Comparison of ENCODE assay signal across 8 cellular contexts in genomic region chr16:73047221-73047535, GRCh38. TPM values are rescaled to one million over a fixed set of nuclear protein-coding genes. Genes with fewer than 3 reads are reported as not detected.
A peak's percentile ranks its signal among the peaks of the same experiment; 100 is the strongest.
DNase-seq lines count a peak whose midpoint lies in the region; TF ChIP-seq lines count a peak whose summit lies in the region.

No MANE protein-coding gene starts in this region.

- H3K27me3 ChIP-seq in BJ (ENCODE audit: control insufficient read depth, insufficient read depth, low read length) (no peaks in the 10 kb centered on the region), dorsolateral prefrontal cortex (peaks cover 0 to 7% (median 0%) of the 10 kb centered on the region in 45 donors)
- H3K27me3 ChIP-seq in CD8-positive, alpha-beta memory T cell (ENCODE audit: insufficient read depth, low read length, poor library complexity, severe bottlenecking): no peaks in the 10 kb centered on the region

- no peaks in the 10 kb centered on the region for H3K9me3 ChIP-seq in CD8-positive, alpha-beta memory T cell (ENCODE audit: low read length)

- TF ChIP-seq CTCF in BJ (IDR thresholded peaks at IDR 0.05; ENCODE audit: insufficient read depth, low read depth, low read length) (no peak), dorsolateral prefrontal cortex (IDR thresholded peaks at IDR 0.05 in 54 of 56, conservative IDR thresholded peaks at IDR 0.05 in 2 of 56; ENCODE audit: low read depth in 1 of 56, partially characterized antibody in 56 of 56) (peak in 1 of 56 donors; percentile 4), nephron progenitor cell (IDR thresholded peaks at IDR 0.05) (no peak)

- no peaks in the 10 kb centered on the region for H3K4me1 ChIP-seq in CD8-positive, alpha-beta memory T cell (ENCODE audit: insufficient read depth, low read length)

- POLR2A ChIA-PET in BJ (lab: Charles Lee): interaction anchor here (0.6 to 1.3 kb wide), 5 partner anchors 75 to 167 kb away, joined by 3 to 21 read pairs (median 3); no protein-coding TSS in a partner anchor
- POLR2A ChIA-PET in CD8-positive, alpha-beta memory T cell (lab: Charles Lee): no interaction called here

- no peaks in the 10 kb centered on the region for H3K36me3 Mint-ChIP-seq in nephron progenitor cell (ENCODE audit: low read depth)
- H3K36me3 Mint-ChIP-seq in CD8-positive, alpha-beta memory T cell: no peaks in the 10 kb centered on the region

- H3K4me1 Mint-ChIP-seq in nephron progenitor cell: peaks cover 53% of the 10 kb centered on the region
- H3K4me1 Mint-ChIP-seq in CD8-positive, alpha-beta memory T cell: peaks cover 0 to 3% (median 0%) of the 10 kb centered on the region in 3 donors

- H3K36me3 ChIP-seq in BJ (ENCODE audit: control insufficient read depth, insufficient read depth, low read length): no peaks in the 10 kb centered on the region
- H3K36me3 ChIP-seq in CD8-positive, alpha-beta memory T cell (ENCODE audit: insufficient read depth, low read length): no peaks in the 10 kb centered on the region

- CTCF ChIA-PET in BJ (lab: Yijun Ruan, JAX): interaction anchor here (0.6 to 1.3 kb wide), 3 partner anchors 35 to 917 kb away, joined by 3 to 4 read pairs (median 3); no protein-coding TSS in a partner anchor
- CTCF ChIA-PET in CD8-positive, alpha-beta memory T cell (lab: Charles Lee): no interaction called here

- H3K27ac Mint-ChIP-seq in nephron progenitor cell: peak overlapping the region; percentile 46
- no peak overlapping the region for H3K27ac Mint-ChIP-seq in CD8-positive, alpha-beta memory T cell

- H3K27ac ChIP-seq in dorsolateral prefrontal cortex: peak overlapping the region in 55 of 59 donors; percentile 3 to 96 (median 83)
- no peak overlapping the region for H3K27ac ChIP-seq in CD8-positive, alpha-beta memory T cell (ENCODE audit: low read depth, low read length)

- H3K4me3 ChIP-seq in BJ (ENCODE audit: low read depth, low read length) (peak overlapping the region; percentile 79), dorsolateral prefrontal cortex (peak overlapping the region; percentile 51 to 86 (median 71))
- H3K4me3 ChIP-seq in CD8-positive, alpha-beta memory T cell (ENCODE audit: low read length): no peak overlapping the region

- H3K27me3 Mint-ChIP-seq in nephron progenitor cell (ENCODE audit: low read depth, poor library complexity): peaks cover 8% of the 10 kb centered on the region
- H3K27me3 Mint-ChIP-seq in CD8-positive, alpha-beta memory T cell: peaks cover 25 to 32% of the 10 kb centered on the region in 2 donors

- H3K4me3 Mint-ChIP-seq in nephron progenitor cell: peak overlapping the region; percentile 87
- H3K4me3 Mint-ChIP-seq in CD8-positive, alpha-beta memory T cell: peak overlapping the region in 2 of 7 donors; percentile 32 to 53

- H3K9me3 Mint-ChIP-seq in nephron progenitor cell: no peaks in the 10 kb centered on the region
- peaks cover 0 to 2% (median 0%) of the 10 kb centered on the region in 5 donors for H3K9me3 Mint-ChIP-seq in CD8-positive, alpha-beta memory T cell

- intact Hi-C loops in dorsolateral prefrontal cortex (cut with DNase I): loop anchor here (5.0 to 10.0 kb wide), 3 partner anchors 110 to 215 kb away; no protein-coding TSS in a partner anchor

- peak; percentile 75 for DNase-seq in BJ (ENCODE audit: low read depth)
- peak; percentile 92 for DNase-seq in M059J (ENCODE audit: low read depth)
- no peak for DNase-seq in dorsolateral prefrontal cortex
- no peak for DNase-seq in nephron progenitor cell
- no peak for DNase-seq in CD8-positive, alpha-beta memory T cell
- no peak for DNase-seq in activated gamma-delta T cell (lab: John Stamatoyannopoulos, UW)
- no peak for DNase-seq in T-helper 9 cell
- no peak for DNase-seq in NCI-H1092 (lab: John Stamatoyannopoulos, UW)

RNA-seq across cellular contexts. Expression of gene ZFHX3, which starts 0.8 kb away (rescaled TPM):
- polyA plus RNA-seq in BJ (2011; rRNA removed): 2.2 and 2.8 TPM in 2 replicates
- polyA minus RNA-seq in BJ (2011; rRNA and poly(A)+ RNA removed): 9.6 and 13.8 TPM in 2 replicates
- total RNA-seq in M059J (2014; rRNA removed; shearing (Covaris generic)): 1.3 and 3.2 TPM in 2 replicates
- total RNA-seq in dorsolateral prefrontal cortex: 10 to 100 TPM in 109 of 120 experiments, 1 to 10 TPM in 11; 7.3 to 24.4 (median 13.4) TPM
- total RNA-seq in CD8-positive, alpha-beta memory T cell: under 1 TPM; 0.20 to 0.22 TPM
- polyA plus RNA-seq in CD8-positive, alpha-beta memory T cell: 0.13 TPM

Comparison
In these comparisons a context has a peak if more than half of its experiments do, and no peak if none do; other contexts are left out.
1. DNase-seq: peak in BJ (single experiment) and M059J (single experiment); none in dorsolateral prefrontal cortex (0 of 10), nephron progenitor cell (single experiment), CD8-positive, alpha-beta memory T cell (0 of 5), activated gamma-delta T cell (single experiment), T-helper 9 cell (single experiment) and NCI-H1092 (single experiment).